20 cellular contexts compared by ENCODE assay signal in genomic region chr1:104295516-104295915, GRCh38.
"Had no signal": no experiment of that assay in that cellular context is flagged by ENCODE, and none has a peak within 500 bp of the region (broad histone marks: within the 10 kb centered on the region; RNA-seq: fewer than 3 reads in every experiment).

No MANE protein-coding gene starts in this region.

- H3K4me3 ChIP-seq: breast epithelium, heart left ventricle, mucosa of descending colon, right lobe of liver, skin epidermis, stomach, suprapubic skin, tibial nerve had no signal

- H3K9me3 ChIP-seq: breast epithelium, heart left ventricle, right lobe of liver, tibial nerve had no signal

- H3K9ac ChIP-seq: parathyroid adenoma had no signal

- H3K27me3 ChIP-seq: breast epithelium, heart left ventricle, right lobe of liver, stomach, suprapubic skin, tibial nerve had no signal

- ATAC-seq: heart left ventricle; left colon; mucosa of descending colon; right lobe of liver; stimulated activated memory B cell treated with anti-CD40 and anti-IgM and Interleukin-4, amounts not matched to agents 10 μg/mL and 1 μg/mL and 100 μg/mL, for 72 hours had no signal

- H3K4me1 ChIP-seq: breast epithelium, heart left ventricle, parathyroid adenoma, right lobe of liver, stomach, suprapubic skin, tibial nerve had no signal

- H3K79me2 ChIP-seq: parathyroid adenoma had no signal

- DNase-seq: activated CD4-positive, alpha-beta memory T cell treated with anti-CD3 and anti-CD28 coated beads for 36 hours; activated CD4-positive, alpha-beta T cell treated with anti-CD3 and anti-CD28 coated beads for 48 hours; activated effector memory CD4-positive, alpha-beta T cell treated with Interleukin-2 at 50 U/mL for 16 hours; activated naive CD4-positive, alpha-beta T cell treated with anti-CD3 and anti-CD28 coated beads for 36 hours; activated naive CD8-positive, alpha-beta T cell treated with anti-CD3 and anti-CD28 coated beads, Interleukin-2, amount 10 ng/mL, durations not matched to agents 7 days and 5 days; activated T-cell treated with anti-CD3 and anti-CD28 coated beads, Interleukin-2, amount 50 U/mL, for 48 hours; amniotic stem cell; heart left ventricle; left colon; mucosa of descending colon; nephron progenitor cell; right lobe of liver; stimulated activated CD4-positive, alpha-beta T cell treated with anti-CD3 and anti-CD28 coated beads, Interleukin-2, amount 100 ng/mL, for 24 hours; stomach had no signal

- H3K27ac ChIP-seq: breast epithelium, heart left ventricle, parathyroid adenoma, right lobe of liver, skin epidermis, stomach, suprapubic skin, tibial nerve had no signal

- H3K36me3 ChIP-seq: breast epithelium, heart left ventricle, right lobe of liver, stomach, suprapubic skin, tibial nerve had no signal
